In genomic region chr5:43038523-43038989, GRCh38 we compare ENCODE assay signal across 7 cellular contexts. TPM values are rescaled to one million over a fixed set of nuclear protein-coding genes. Genes with fewer than 3 reads are reported as not detected.
DNase-seq lines count a peak whose midpoint lies in the region; ATAC-seq and TF ChIP-seq lines count a peak whose summit lies in the region.

No MANE protein-coding gene starts in this region.

- H3K4me3 Mint-ChIP-seq in activated CD8-positive, alpha-beta T cell treated with anti-CD3 and anti-CD28 coated beads, Interleukin-2, amount 10 ng/mL, durations not matched to agents 7 days and 5 days = peak overlapping the region; percentile 93
- H3K4me3 Mint-ChIP-seq in glutamatergic neuron (ENCODE audit: unreplicated experiment) = peak overlapping the region; percentile 30

- CTCF ChIA-PET in activated CD8-positive, alpha-beta T cell treated with anti-CD3 and anti-CD28 coated beads, Interleukin-2, amount 10 ng/mL, durations not matched to agents 7 days and 5 days (lab: Charles Lee) = interaction anchor here (0.8 to 4.8 kb wide), 18 partner anchors 8 to 275 kb away, joined by 3 to 108 read pairs (median 6); no protein-coding TSS in a partner anchor

- peak; percentile 72 for DNase-seq in activated CD8-positive, alpha-beta T cell treated with anti-CD3 and anti-CD28 coated beads, Interleukin-2, amount 10 ng/mL, durations not matched to agents 7 days and 5 days
- DNase-seq in glutamatergic neuron = no peak
- DNase-seq in stimulated activated naive CD8-positive, alpha-beta T cell treated with anti-CD3 and anti-CD28 coated beads, Interleukin-15, Interleukin-2, amounts not matched to agents 100 U/mL and 50 U/mL, for 24 hours = peak; percentile 55
- no peak for DNase-seq in kidney tubule cell (ENCODE audit: low spot score)
- DNase-seq in amygdala (lab: John Stamatoyannopoulos, UW) = no peak
- DNase-seq in Ammon's horn (ENCODE audit: low spot score) = no peak

- no peaks in the 10 kb centered on the region for H3K9me3 ChIP-seq in KOPT-K1 (ENCODE audit: insufficient read depth, low read length, poor library complexity, severe bottlenecking)

- peaks cover 40% of the 10 kb centered on the region for H3K4me1 Mint-ChIP-seq in activated CD8-positive, alpha-beta T cell treated with anti-CD3 and anti-CD28 coated beads, Interleukin-2, amount 10 ng/mL, durations not matched to agents 7 days and 5 days (ENCODE audit: low read depth)
- H3K4me1 Mint-ChIP-seq in glutamatergic neuron (ENCODE audit: low read depth, unreplicated experiment) = peaks cover 9% of the 10 kb centered on the region

- peak overlapping the region; percentile 96 for H3K27ac ChIP-seq in KOPT-K1 (ENCODE audit: low read depth, low read length, poor library complexity, severe bottlenecking)

- ATAC-seq in activated CD8-positive, alpha-beta T cell treated with anti-CD3 and anti-CD28 coated beads, Interleukin-2, amount 10 ng/mL, durations not matched to agents 7 days and 5 days = no peak
- no peak for ATAC-seq in stimulated activated naive CD8-positive, alpha-beta T cell treated with anti-CD3 and anti-CD28 coated beads, Interleukin-15, Interleukin-2, amounts not matched to agents 100 U/mL and 50 U/mL, for 24 hours

- no peaks in the 10 kb centered on the region for H3K9me3 Mint-ChIP-seq in activated CD8-positive, alpha-beta T cell treated with anti-CD3 and anti-CD28 coated beads, Interleukin-2, amount 10 ng/mL, durations not matched to agents 7 days and 5 days (ENCODE audit: insufficient read depth)
- peaks cover 24% of the 10 kb centered on the region for H3K9me3 Mint-ChIP-seq in glutamatergic neuron (ENCODE audit: unreplicated experiment)

- peaks cover 35% of the 10 kb centered on the region for H3K36me3 Mint-ChIP-seq in activated CD8-positive, alpha-beta T cell treated with anti-CD3 and anti-CD28 coated beads, Interleukin-2, amount 10 ng/mL, durations not matched to agents 7 days and 5 days (ENCODE audit: low read depth)
- no peaks in the 10 kb centered on the region for H3K36me3 Mint-ChIP-seq in glutamatergic neuron (ENCODE audit: unreplicated experiment)

- no peak for TF ChIP-seq CTCF in glutamatergic neuron (IDR thresholded peaks at IDR 0.05; ENCODE audit: partially characterized antibody, unreplicated experiment)

- no peaks in the 10 kb centered on the region for H3K27me3 Mint-ChIP-seq in activated CD8-positive, alpha-beta T cell treated with anti-CD3 and anti-CD28 coated beads, Interleukin-2, amount 10 ng/mL, durations not matched to agents 7 days and 5 days (ENCODE audit: low read depth)
- H3K27me3 Mint-ChIP-seq in glutamatergic neuron (ENCODE audit: unreplicated experiment) = peaks cover 46% of the 10 kb centered on the region

- peak overlapping the region; percentile 95 for H3K27ac Mint-ChIP-seq in activated CD8-positive, alpha-beta T cell treated with anti-CD3 and anti-CD28 coated beads, Interleukin-2, amount 10 ng/mL, durations not matched to agents 7 days and 5 days
- H3K27ac Mint-ChIP-seq in glutamatergic neuron (ENCODE audit: unreplicated experiment) = no peak overlapping the region

- no peaks in the 10 kb centered on the region for H3K36me3 ChIP-seq in KOPT-K1 (ENCODE audit: insufficient read depth, low read length)

- POLR2A ChIA-PET in activated CD8-positive, alpha-beta T cell treated with anti-CD3 and anti-CD28 coated beads, Interleukin-2, amount 10 ng/mL, durations not matched to agents 7 days and 5 days (lab: Charles Lee) = interaction anchor here (0.6 to 8.1 kb wide), 17 partner anchors 9 to 564 kb away, joined by 3 to 532 read pairs (median 5); partner anchors contain the start of genes HMGCS1, TMEM267 and ZNF131

RNA-seq across cellular contexts. Expression of gene ANXA2R, which starts 1.6 kb away (rescaled TPM):
- total RNA-seq in activated CD8-positive, alpha-beta T cell treated with anti-CD3 and anti-CD28 coated beads, Interleukin-2, amount 10 ng/mL, durations not matched to agents 7 days and 5 days = 10 to 100 TPM; 28.0 to 29.3 TPM
- 1.6 TPM for total RNA-seq in glutamatergic neuron (ENCODE audit: unreplicated experiment)

Comparison
In these comparisons a context has a peak if more than half of its experiments do, and no peak if none do; other contexts are left out.
1. DNase-seq: peak in activated CD8-positive, alpha-beta T cell treated with anti-CD3 and anti-CD28 coated beads, Interleukin-2, amount 10 ng/mL, durations not matched to agents 7 days and 5 days (single experiment) and stimulated activated naive CD8-positive, alpha-beta T cell treated with anti-CD3 and anti-CD28 coated beads, Interleukin-15, Interleukin-2, amounts not matched to agents 100 U/mL and 50 U/mL, for 24 hours (single experiment); none in glutamatergic neuron (single experiment), kidney tubule cell (single experiment), amygdala (0 of 56) and Ammon's horn (single experiment).
2. RNA of gene ANXA2R, which starts 1.6 kb away (total RNA-seq): 28.0 to 29.3 TPM in activated CD8-positive, alpha-beta T cell treated with anti-CD3 and anti-CD28 coated beads, Interleukin-2, amount 10 ng/mL, durations not matched to agents 7 days and 5 days; 1.6 TPM in glutamatergic neuron (single experiment); every median in the first group is over 10 times any median in the second.